In genomic region chr13:49455016-49455398, GRCh38 we compare ENCODE assay signal across 13 cellular contexts. TPM values are rescaled to one million over a fixed set of nuclear protein-coding genes. Genes with fewer than 3 reads are reported as not detected.
DNase-seq lines count a peak whose midpoint lies in the region; ATAC-seq, FAIRE-seq and TF ChIP-seq lines count a peak whose summit lies in the region.
"Had no signal": no experiment of that assay in that cellular context is flagged by ENCODE, and none has a peak within 500 bp of the region (broad histone marks: within the 10 kb centered on the region; RNA-seq: fewer than 3 reads in every experiment).

No MANE protein-coding gene starts in this region.

- H3K27me3 ChIP-seq in GM12878 (replicated peaks in 1 of 2; ENCODE audit: control insufficient read depth in 2 of 2, insufficient read depth in 2 of 2, low read length in 1 of 2) (no peaks in the 10 kb centered on the region), tibial nerve (no peaks in the 10 kb centered on the region), neural progenitor cell (no peaks in the 10 kb centered on the region), SJCRH30 (no peaks in the 10 kb centered on the region)

- TF ChIP-seq POLR2A in GM12878 (IDR thresholded peaks at IDR 0.05; ENCODE audit: low read depth, low read length) (no peak), tibial nerve (IDR thresholded peaks at IDR 0.05) (no peak)

- DNase-seq in D721Med (ENCODE audit: insufficient read length, low spot score) (no peak), GM12878 (ENCODE audit: low read depth, low spot score) (no peak), tibial nerve (ENCODE audit: low spot score in 2 of 2) (no peak), neural progenitor cell (ENCODE audit: low spot score) (no peak), SJCRH30 (no peak)
- DNase-seq: naive thymus-derived CD4-positive, alpha-beta T cell; stimulated activated naive CD8-positive, alpha-beta T cell treated with anti-CD3 and anti-CD28 coated beads, Interleukin-15, Interleukin-2, amounts not matched to agents 100 U/mL and 50 U/mL, for 24 hours; WERI-Rb-1 had no signal

- no peaks in the 10 kb centered on the region for H3F3A ChIP-seq in neural progenitor cell (ENCODE audit: low read depth)

- no peak for TF ChIP-seq RAD21 in GM12878 (IDR thresholded peaks at IDR 0.05; ENCODE audit: insufficient read depth, low read depth, low read length)

- no peak overlapping the region for H3K4me3 Mint-ChIP-seq in neural progenitor cell

- H3K9me3 ChIP-seq in GM12878 (replicated peaks; ENCODE audit: control insufficient read depth, insufficient read depth, low read length), result no peaks in the 10 kb centered on the region
- no peaks in the 10 kb centered on the region for H3K9me3 ChIP-seq in tibial nerve
- H3K9me3 ChIP-seq in neural progenitor cell (ENCODE audit: low read depth), result no peaks in the 10 kb centered on the region
- H3K9me3 ChIP-seq in SJCRH30 (replicated peaks), result no peaks in the 10 kb centered on the region

- no peaks in the 10 kb centered on the region for H4K20me1 ChIP-seq in GM12878 (ENCODE audit: control insufficient read depth, insufficient read depth)
- no peaks in the 10 kb centered on the region for H4K20me1 ChIP-seq in neural progenitor cell (ENCODE audit: low read depth)

- H3K36me3 Mint-ChIP-seq in neural progenitor cell, result no peaks in the 10 kb centered on the region

- no peaks in the 10 kb centered on the region for H3K9me3 Mint-ChIP-seq in neural progenitor cell
- H3K9me3 Mint-ChIP-seq: naive thymus-derived CD4-positive, alpha-beta T cell had no signal

- no peaks in the 10 kb centered on the region for H3K27me3 Mint-ChIP-seq in neural progenitor cell (ENCODE audit: insufficient read depth, low read depth)
- H3K27me3 Mint-ChIP-seq: naive thymus-derived CD4-positive, alpha-beta T cell had no signal

- peaks cover 3% of the 10 kb centered on the region for H3K79me2 ChIP-seq in GM12878 (ENCODE audit: control insufficient read depth, insufficient read depth, low read length)
- no peaks in the 10 kb centered on the region for H3K79me2 ChIP-seq in neural progenitor cell (ENCODE audit: low read depth)

- H2AFZ ChIP-seq in GM12878 (ENCODE audit: control insufficient read depth, low read depth, low read length) (no peak overlapping the region), neural progenitor cell (replicated peaks) (no peak overlapping the region)

- no peaks in the 10 kb centered on the region for H3K36me3 ChIP-seq in GM12878 (ENCODE audit: control insufficient read depth in 2 of 2, insufficient read depth in 2 of 2, low read length in 1 of 2)
- H3K36me3 ChIP-seq in tibial nerve, result peaks cover 0 to 13% (median 0%) of the 10 kb centered on the region in 3 donors
- H3K36me3 ChIP-seq in neural progenitor cell, result no peaks in the 10 kb centered on the region
- H3K36me3 ChIP-seq in SJCRH30, result 0 out of 2 replicates have a peak, but pooled peaks cover 2% of the 10 kb centered on the region
- H3K36me3 ChIP-seq: WERI-Rb-1 had no signal

- H3K27ac ChIP-seq in GM12878 (ENCODE audit: control insufficient read depth, insufficient read depth) (peak overlapping the region; percentile 5; the same call in 1 of the 2 replicates), tibial nerve (peak overlapping the region in 1 of 4 donors; percentile 31), neural progenitor cell (no peak overlapping the region), SJCRH30 (no peak overlapping the region)
- H3K27ac ChIP-seq: SK-N-MC, WERI-Rb-1 had no signal

- intact Hi-C loops in GM12878 (cut with micrococcal nuclease; ENCODE audit: unreplicated experiment), result no loop called here

- RAD21 ChIA-PET in GM12878 (lab: Charles Lee; ENCODE audit: unreplicated experiment), result interaction anchor here (1.0 to 1.6 kb wide), 4 partner anchors 9 to 174 kb away, joined by 3 to 6 read pairs (median 4); partner anchors contain the start of genes ARL11, CAB39L and SETDB2

- no peak for TF ChIP-seq CTCF in D721Med (IDR thresholded peaks at IDR 0.05; ENCODE audit: insufficient read depth, missing control alignments)
- TF ChIP-seq CTCF in GM12878 (IDR thresholded peaks at IDR 0.05 in 2 of 3, conservative IDR thresholded peaks at IDR 0.05 in 1 of 3; ENCODE audit: control insufficient read depth in 2 of 3, extremely low read depth in 1 of 3, insufficient read depth in 1 of 3, low read depth in 3 of 3, low read length in 3 of 3), result no peak
- TF ChIP-seq CTCF in tibial nerve (IDR thresholded peaks at IDR 0.05), result no peak
- TF ChIP-seq CTCF in neural progenitor cell (IDR thresholded peaks at IDR 0.05), result no peak

- no TSS peak for BruUV-seq in GM12878 (replicated peaks; lab: Mats Ljungman, UMichigan)

- TF ChIP-seq EP300 in GM12878 (IDR thresholded peaks at IDR 0.05; ENCODE audit: borderline replicate concordance in 1 of 2, control insufficient read depth in 1 of 2, low read depth in 2 of 2, low read length in 2 of 2), result no peak; a peak in 1 of 4 replicates
- TF ChIP-seq EP300 in tibial nerve (IDR thresholded peaks at IDR 0.05), result no peak

- no peak overlapping the region for H3K9ac ChIP-seq in GM12878 (ENCODE audit: control insufficient read depth, insufficient read depth, low read length)
- H3K9ac ChIP-seq in neural progenitor cell, result no peak overlapping the region

- SMC1A ChIA-PET in GM12878 (lab: Charles Lee; ENCODE audit: uncharacterized antibody, unreplicated experiment), result interaction anchor here (0.7 to 1.4 kb wide), 5 partner anchors 9 to 556 kb away, joined by 3 to 9 read pairs (median 4); partner anchors contain the start of gene SETDB2

- H3K4me2 ChIP-seq in GM12878 (ENCODE audit: control insufficient read depth, insufficient read depth) (no peak overlapping the region), neural progenitor cell (no peak overlapping the region)

- FAIRE-seq in D721Med (lab: Jason Lieb, UNC) (peak; percentile 16), GM12878 (lab: Jason Lieb, UNC) (no peak)

- ATAC-seq in GM21367 (IDR thresholded peaks at IDR 0.05; ENCODE audit: unreplicated experiment) (peak; percentile 20), HG03354 (IDR thresholded peaks at IDR 0.05; ENCODE audit: poor library complexity, severe bottlenecking, unreplicated experiment) (peak; percentile 45), GM12878 (peak; percentile 37), GM19452 (IDR thresholded peaks at IDR 0.05; ENCODE audit: unreplicated experiment) (no peak)
- ATAC-seq: left lobe of liver had no signal

- H3K4me3 ChIP-seq in GM12878 (no peak overlapping the region), tibial nerve (no peak overlapping the region), neural progenitor cell (no peak overlapping the region), SJCRH30 (no peak overlapping the region)
- H3K4me3 ChIP-seq: SK-N-MC had no signal

- no peaks in the 10 kb centered on the region for H3K4me1 Mint-ChIP-seq in neural progenitor cell

- POLR2A ChIA-PET in GM12878 (lab: Charles Lee), result interaction anchor here (0.5 to 3.5 kb wide), 4 partner anchors 11 to 434 kb away, joined by 3 to 25 read pairs (median 4); partner anchors contain the start of genes CAB39L and SETDB2

- CTCF ChIA-PET in GM12878 (lab: Yijun Ruan, JAX), result interaction anchor here (1.6 kb wide), 1 partner anchor 11 kb away, joined by 5 read pairs; the partner anchor contains the start of genes CAB39L and SETDB2

- H3K4me1 ChIP-seq in GM12878 (ENCODE audit: control insufficient read depth, insufficient read depth, low read length) (peaks cover 14% of the 10 kb centered on the region; the same call in 1 of the 2 replicates), tibial nerve (peaks cover 0 to 28% (median 0%) of the 10 kb centered on the region in 4 donors), neural progenitor cell (no peaks in the 10 kb centered on the region), SJCRH30 (no peaks in the 10 kb centered on the region)

- in situ Hi-C loops in GM12878 (cut with MboI), result loop anchor here (10.0 kb wide), 1 partner anchor 470 kb away; no protein-coding TSS in a partner anchor

- H3K27ac Mint-ChIP-seq in neural progenitor cell, result no peak overlapping the region

RNA-seq across cellular contexts. Expression of gene SETDB2, which starts 10.9 kb away (rescaled TPM):
- total RNA-seq in GM12878 (2013; cell fraction: nucleolus; rRNA removed), result 37.4 and 39.0 TPM in 2 replicates
- 5.7 and 6.6 TPM in 2 replicates for total RNA-seq in GM12878 (2014; rRNA removed)
- 8.3 and 9.5 TPM in 2 replicates for total RNA-seq in GM12878 (2014; rRNA removed; fragmentation: Illumina TruSeq; extraction: Trizol)
- total RNA-seq in GM12878 (2021), result 5.7 and 6.6 TPM in 2 replicates
- 2.7 TPM for polyA plus RNA-seq in GM12878 (2011; ENCODE audit: low read depth)
- 8.9 and 16.8 TPM in 2 replicates for polyA plus RNA-seq in GM12878 (2011; rRNA removed)
- 2.6 and 3.3 TPM in 2 replicates for polyA plus RNA-seq in GM12878 (2011; cell fraction: cytosol; rRNA removed)
- polyA plus RNA-seq in GM12878 (2011; cell fraction: nucleus; rRNA removed), result 7.7 and 8.5 TPM in 2 replicates
- 5.1 and 7.3 TPM in 2 replicates for polyA plus RNA-seq in GM12878 (2012)
- polyA plus RNA-seq in GM12878 (2014; fragmentation: Illumina TruSeq; extraction: Trizol), result 8.2 and 8.7 TPM in 2 replicates
- 1 to 10 TPM; 1.2 to 1.4 TPM for polyA plus RNA-seq in GM12878 (2014; fragmentation: Nextera tagmentation; extraction: Ambion mirVana)
- polyA plus RNA-seq in GM12878 (2014; rRNA removed), result 3.1 and 4.5 TPM in 2 replicates
- 10 to 100 TPM in 1 of 2 experiments, 1 to 10 TPM in 1; 8.4 to 10.0 TPM for polyA plus RNA-seq in GM12878 (2016; fragmentation: Nextera tagmentation; extraction: Ambion mirVana)
- 5.4 and 7.6 TPM in 2 replicates for polyA minus RNA-seq in GM12878 (2011; rRNA and poly(A)+ RNA removed)
- polyA minus RNA-seq in GM12878 (2011; cell fraction: cytosol; rRNA and poly(A)+ RNA removed), result 2.5 and 4.4 TPM in 2 replicates
- 9.9 and 13.2 TPM in 2 replicates for polyA minus RNA-seq in GM12878 (2011; cell fraction: nucleus; rRNA and poly(A)+ RNA removed)
- total RNA-seq in tibial nerve, result 10 to 100 TPM in 3 of 4 donors, 1 to 10 TPM in 1; 9.2 to 16.5 (median 13.0) TPM
- 7.1 and 9.5 TPM in 2 replicates for total RNA-seq in neural progenitor cell (ENCODE audit: low replicate concordance)
- 8.9 and 10.9 TPM in 2 replicates for total RNA-seq in SJCRH30 (2014; rRNA removed; shearing (Covaris generic))

RNA-seq across cellular contexts. Expression of gene CAB39L, which starts 11.1 kb away (rescaled TPM):
- 3.0 and 3.2 TPM in 2 replicates for total RNA-seq in GM12878 (2013; cell fraction: nucleolus; rRNA removed)
- total RNA-seq in GM12878 (2014; rRNA removed) (1.2 and 1.9 TPM in 2 replicates), GM12878 (2014; rRNA removed; fragmentation: Illumina TruSeq; extraction: Trizol) (1.9 and 2.1 TPM in 2 replicates), GM12878 (2021) (2.2 and 3.0 TPM in 2 replicates), tibial nerve (100 to 1,000 TPM in 3 of 4 donors, 10 to 100 TPM in 1; 89.4 to 152 (median 107) TPM), neural progenitor cell (ENCODE audit: low replicate concordance) (15.1 and 18.1 TPM in 2 replicates)
- 2.6 TPM for polyA plus RNA-seq in GM12878 (2011; ENCODE audit: low read depth)
- polyA plus RNA-seq in GM12878 (2011; rRNA removed) (2.9 and 5.0 TPM in 2 replicates), GM12878 (2014; fragmentation: Illumina TruSeq; extraction: Trizol) (1.9 and 2.0 TPM in 2 replicates), GM12878 (2014; fragmentation: Nextera tagmentation; extraction: Ambion mirVana) (1 to 10 TPM in 1 of 2 experiments, under 1 TPM in 1; 0.88 to 1.6 TPM), GM12878 (2014; rRNA removed) (1.0 and 1.4 TPM in 2 replicates), GM12878 (2016; fragmentation: Nextera tagmentation; extraction: Ambion mirVana) (1 to 10 TPM; 1.6 to 1.8 TPM)
- 1.4 and 1.9 TPM in 2 replicates for polyA plus RNA-seq in GM12878 (2011; cell fraction: cytosol; rRNA removed)
- 1.0 and 1.5 TPM in 2 replicates for polyA plus RNA-seq in GM12878 (2011; cell fraction: nucleus; rRNA removed)
- 2.8 and 3.0 TPM in 2 replicates for polyA plus RNA-seq in GM12878 (2012)
- polyA minus RNA-seq in GM12878 (2011; rRNA and poly(A)+ RNA removed), result 2.8 and 3.0 TPM in 2 replicates
- polyA minus RNA-seq in GM12878 (2011; cell fraction: cytosol; rRNA and poly(A)+ RNA removed), result 1.0 and 1.9 TPM in 2 replicates
- polyA minus RNA-seq in GM12878 (2011; cell fraction: nucleus; rRNA and poly(A)+ RNA removed), result 1.1 and 1.2 TPM in 2 replicates
- total RNA-seq in SJCRH30 (2014; rRNA removed; shearing (Covaris generic)), result 2.4 and 3.3 TPM in 2 replicates

RNA-seq across cellular contexts. Expression of gene PHF11, which starts 40.7 kb away (rescaled TPM):
- 69.4 and 73.9 TPM in 2 replicates for total RNA-seq in GM12878 (2013; cell fraction: nucleolus; rRNA removed)
- 17.8 and 24.5 TPM in 2 replicates for total RNA-seq in GM12878 (2014; rRNA removed)
- 35.0 and 36.3 TPM in 2 replicates for total RNA-seq in GM12878 (2014; rRNA removed; fragmentation: Illumina TruSeq; extraction: Trizol)
- total RNA-seq in GM12878 (2021), result 33.9 and 35.6 TPM in 2 replicates
- 61.1 TPM for polyA plus RNA-seq in GM12878 (2011; ENCODE audit: low read depth)
- polyA plus RNA-seq in GM12878 (2011; rRNA removed), result 77.3 and 89.2 TPM in 2 replicates
- 30.5 and 35.1 TPM in 2 replicates for polyA plus RNA-seq in GM12878 (2011; cell fraction: cytosol; rRNA removed)
- 74.2 and 92.7 TPM in 2 replicates for polyA plus RNA-seq in GM12878 (2011; cell fraction: nucleus; rRNA removed)
- 49.4 and 62.6 TPM in 2 replicates for polyA plus RNA-seq in GM12878 (2012)
- 50.1 and 64.6 TPM in 2 replicates for polyA plus RNA-seq in GM12878 (2014; fragmentation: Illumina TruSeq; extraction: Trizol)
- 10 to 100 TPM; 16.9 to 23.0 TPM for polyA plus RNA-seq in GM12878 (2014; fragmentation: Nextera tagmentation; extraction: Ambion mirVana)
- polyA plus RNA-seq in GM12878 (2014; rRNA removed), result 39.7 and 40.9 TPM in 2 replicates
- polyA plus RNA-seq in GM12878 (2016; fragmentation: Nextera tagmentation; extraction: Ambion mirVana), result 10 to 100 TPM; 24.2 to 31.6 TPM
- polyA minus RNA-seq in GM12878 (2011; rRNA and poly(A)+ RNA removed), result 25.4 and 33.2 TPM in 2 replicates
- 12.0 and 12.8 TPM in 2 replicates for polyA minus RNA-seq in GM12878 (2011; cell fraction: cytosol; rRNA and poly(A)+ RNA removed)
- 18.4 and 27.5 TPM in 2 replicates for polyA minus RNA-seq in GM12878 (2011; cell fraction: nucleus; rRNA and poly(A)+ RNA removed)
- 10 to 100 TPM; 25.3 to 51.4 (median 37.6) TPM for total RNA-seq in tibial nerve
- 4.9 and 6.6 TPM in 2 replicates for total RNA-seq in neural progenitor cell (ENCODE audit: low replicate concordance)
- not detected in 2 replicates for total RNA-seq in SJCRH30 (2014; rRNA removed; shearing (Covaris generic))
